Comparison of ENCODE assay signal across 8 cellular contexts in genomic region chr6:125598422-125598821, GRCh38.
A peak's percentile ranks its signal among the peaks of the same experiment; 100 is the strongest.
DNase-seq lines count a peak whose midpoint lies in the region; ATAC-seq and TF ChIP-seq lines count a peak whose summit lies in the region.

No MANE protein-coding gene starts in this region.

- intact Hi-C loops in left lung (cut with DNase I): no loop called here

- no peaks in the 10 kb centered on the region for H4K20me1 ChIP-seq in BLaER1 treated with 17β-estradiol and CSF1 and Interleukin-3, amounts not matched to agents 10 nM and 100 nM

- TF ChIP-seq CTCF in left lung (IDR thresholded peaks at IDR 0.05): no peak

- ATAC-seq in left lung (peak; percentile 89), HG03039 (IDR thresholded peaks at IDR 0.05; ENCODE audit: unreplicated experiment) (no peak)

- H3K4me2 ChIP-seq in BLaER1 treated with 17β-estradiol and CSF1 and Interleukin-3, amounts not matched to agents 10 nM and 100 nM: peak overlapping the region in 6 of 11 experiments; percentile 2 to 49 (median 42); a peak in 9 of 22 replicates

- peaks cover 0 to 18% (median 8%) of the 10 kb centered on the region in 10 experiments; a peak in 10 of 20 replicates for H3K4me1 ChIP-seq in BLaER1 treated with 17β-estradiol and CSF1 and Interleukin-3, amounts not matched to agents 10 nM and 100 nM
- H3K4me1 ChIP-seq in adipocyte (ENCODE audit: control insufficient read depth, insufficient read depth, low read length) (peaks cover 15% of the 10 kb centered on the region), left lung (no peaks in the 10 kb centered on the region)

- H3K27ac ChIP-seq in BLaER1 treated with 17β-estradiol and CSF1 and Interleukin-3, amounts not matched to agents 10 nM and 100 nM: peak overlapping the region in 3 of 11 experiments; percentile 25 to 48 (median 42); a peak in 5 of 22 replicates
- peak overlapping the region; percentile 14 to 37 for H3K27ac ChIP-seq in left lung

- no peak overlapping the region for H3K4me3 ChIP-seq in BLaER1 treated with 17β-estradiol and CSF1 and Interleukin-3, amounts not matched to agents 10 nM and 100 nM
- no peak overlapping the region for H3K4me3 ChIP-seq in adipocyte (ENCODE audit: low read length)
- H3K4me3 ChIP-seq in left lung: no peak overlapping the region

- H3K9me3 ChIP-seq in BLaER1 treated with 17β-estradiol and CSF1 and Interleukin-3, amounts not matched to agents 10 nM and 100 nM (replicated peaks in 1 of 11): peaks cover 0 to 5% (median 0%) of the 10 kb centered on the region in 11 experiments; a peak in 2 of 22 replicates
- peaks cover 4% of the 10 kb centered on the region for H3K9me3 ChIP-seq in adipocyte (ENCODE audit: control insufficient read depth, low read length)
- no peaks in the 10 kb centered on the region for H3K9me3 ChIP-seq in left lung

- no peaks in the 10 kb centered on the region for H3K36me3 ChIP-seq in BLaER1 treated with 17β-estradiol and CSF1 and Interleukin-3, amounts not matched to agents 10 nM and 100 nM
- H3K36me3 ChIP-seq in adipocyte (ENCODE audit: control insufficient read depth, insufficient read depth, low read length, severe bottlenecking) (no peaks in the 10 kb centered on the region), left lung (no peaks in the 10 kb centered on the region)

- no peak overlapping the region for H3K9ac ChIP-seq in BLaER1 treated with 17β-estradiol and CSF1 and Interleukin-3, amounts not matched to agents 10 nM and 100 nM
- no peak overlapping the region for H3K9ac ChIP-seq in adipocyte (ENCODE audit: low read length)

- H3K27me3 ChIP-seq in BLaER1 treated with 17β-estradiol and CSF1 and Interleukin-3, amounts not matched to agents 10 nM and 100 nM: no peaks in the 10 kb centered on the region
- H3K27me3 ChIP-seq in adipocyte (replicated peaks; ENCODE audit: control insufficient read depth, insufficient read depth, low read length): no peaks in the 10 kb centered on the region
- H3K27me3 ChIP-seq in left lung: no peaks in the 10 kb centered on the region

- DNase-seq in NAMALWA (ENCODE audit: low spot score) (peak; percentile 84), adipocyte (ENCODE audit: low read depth) (peak; percentile 60), left lung (peak in 1 of 2 donors; percentile 82), NCI-H748 treated with DMSO at 0.1 percent for 48 hours (lab: John Stamatoyannopoulos, UW) (no peak)
- DNase-seq in activated naive CD4-positive, alpha-beta T cell treated with anti-CD3 and anti-CD28 coated beads, Interleukin-2, amount 50 U/mL, for 16 hours: no peak
- no peak for DNase-seq in stimulated activated CD4-positive, alpha-beta T cell treated with anti-CD3 and anti-CD28 coated beads, Interleukin-15, amount 100 ng/mL, for 24 hours

Comparison
In these comparisons a context has a peak if more than half of its experiments do, and no peak if none do; other contexts are left out.
1. DNase-seq: peak in NAMALWA (single experiment) and adipocyte (single experiment); none in NCI-H748 treated with DMSO at 0.1 percent for 48 hours (single experiment), activated naive CD4-positive, alpha-beta T cell treated with anti-CD3 and anti-CD28 coated beads, Interleukin-2, amount 50 U/mL, for 16 hours (single experiment) and stimulated activated CD4-positive, alpha-beta T cell treated with anti-CD3 and anti-CD28 coated beads, Interleukin-15, amount 100 ng/mL, for 24 hours (single experiment).